Comparison of ENCODE assay signal across 2 cellular contexts in the genomic region with DNA sequence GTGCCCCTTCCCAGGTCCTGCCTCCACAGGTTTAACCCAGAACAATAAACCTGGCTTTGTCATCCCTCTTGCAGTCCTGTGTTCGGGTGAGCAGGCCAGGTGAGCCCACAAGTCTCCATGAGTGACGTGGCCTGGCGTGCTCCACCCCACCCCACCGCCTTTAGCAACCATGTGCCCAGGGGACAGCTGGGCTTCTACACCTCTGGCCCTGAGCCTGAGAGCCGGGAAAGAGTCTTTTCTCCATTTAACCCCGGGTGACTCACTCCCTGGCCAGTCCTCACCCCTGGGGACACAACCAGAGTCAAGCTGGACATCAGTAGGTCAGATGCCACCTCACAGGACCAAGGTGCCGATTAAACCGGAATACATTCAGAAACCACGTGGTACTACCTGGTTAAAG.
TF ChIP-seq lines count a peak whose summit lies in the region.

No MANE protein-coding gene starts in this region.

TF ChIP-seq in IMR-90, 13 proteins besides CTCF, POLR2A, EP300 and RAD21:
- TF ChIP-seq BHLHE40 (IDR thresholded peaks at IDR 0.05; ENCODE audit: low read depth, low read length) (no peak), MAFK (IDR thresholded peaks at IDR 0.05; ENCODE audit: low read depth, low read length) (no peak), CEBPB (IDR thresholded peaks at IDR 0.05; ENCODE audit: low read depth, low read length) (no peak), SMC3 (IDR thresholded peaks at IDR 0.05; ENCODE audit: low read depth, low read length) (no peak), RFX5 (IDR thresholded peaks at IDR 0.05; ENCODE audit: low read depth, low read length) (no peak), USF2 (IDR thresholded peaks at IDR 0.05; ENCODE audit: low read depth, low read length) (no peak)

TF ChIP-seq in HEK293T, 16 proteins besides CTCF, POLR2A, EP300 and RAD21:
- TF ChIP-seq ARNT (IDR thresholded peaks at IDR 0.05) (no peak), FOXK2 (IDR thresholded peaks at IDR 0.05) (no peak), PKNOX1 (IDR thresholded peaks at IDR 0.05) (no peak), FOXA1 (IDR thresholded peaks at IDR 0.05) (no peak), L3MBTL2 (conservative IDR thresholded peaks at IDR 0.05) (no peak), SP1 (IDR thresholded peaks at IDR 0.05) (no peak), HDGF (IDR thresholded peaks at IDR 0.05; ENCODE audit: borderline replicate concordance) (no peak)
